13 cellular contexts compared by ENCODE assay signal in genomic region chr7:99331002-99331401, GRCh38. TPM values are rescaled to one million over a fixed set of nuclear protein-coding genes. Genes with fewer than 3 reads are reported as not detected.
DNase-seq lines count a peak whose midpoint lies in the region; ATAC-seq and TF ChIP-seq lines count a peak whose summit lies in the region.
"Had no signal": no experiment of that assay in that cellular context is flagged by ENCODE, and none has a peak within 500 bp of the region (broad histone marks: within the 10 kb centered on the region; RNA-seq: fewer than 3 reads in every experiment).

No MANE protein-coding gene starts in this region.

- peak overlapping the region; percentile 26 for H3K9ac ChIP-seq in mammary epithelial cell (ENCODE audit: insufficient read depth, low read length)

- no TSS peak for BruUV-seq in mammary epithelial cell (replicated peaks; lab: Mats Ljungman, UMichigan)

- H3K4me1 Mint-ChIP-seq in GM23338 = peaks cover 6% of the 10 kb centered on the region

- no peaks in the 10 kb centered on the region for H3K9me3 ChIP-seq in mammary epithelial cell (replicated peaks; ENCODE audit: insufficient read depth, low read length)
- no peaks in the 10 kb centered on the region for H3K9me3 ChIP-seq in psoas muscle

- peak overlapping the region; percentile 74 for H3K27ac ChIP-seq in mammary epithelial cell (ENCODE audit: insufficient read depth, low read depth, low read length)
- peak overlapping the region; percentile 39 for H3K27ac ChIP-seq in psoas muscle
- H3K27ac ChIP-seq in GM23338 (ENCODE audit: low read depth) = no peak overlapping the region

- H4K20me1 ChIP-seq in mammary epithelial cell (ENCODE audit: insufficient read depth, low read length) = no peaks in the 10 kb centered on the region
- H4K20me1 ChIP-seq in GM23338 (replicated peaks; ENCODE audit: insufficient read depth) = peaks cover 29% of the 10 kb centered on the region

- H3K27ac Mint-ChIP-seq in GM23338 = no peak overlapping the region

- intact Hi-C loops in mammary epithelial cell (cut with micrococcal nuclease) (no loop called here), psoas muscle (cut with DNase I) (no loop called here)

- 63% methylated on average over 2 of the region's 2 CpGs for WGBS in mammary epithelial cell (ENCODE audit: low coverage, missing lambda C conversion rate)
- 91 to 97% (median 97%) methylated on average over 2 of the region's 2 CpGs for WGBS in psoas muscle, 3 donors

- in situ Hi-C loops in mammary epithelial cell (cut with MboI; ENCODE audit: low sequenced_read_pairs in 2 of 2) = no loop called here

- H3K9me2 ChIP-seq in GM23338 (ENCODE audit: insufficient read depth) = no peaks in the 10 kb centered on the region

- H3K4me3 ChIP-seq in mammary epithelial cell (replicated peaks in 1 of 3; ENCODE audit: insufficient read depth in 1 of 3, low read depth in 2 of 3, low read length in 3 of 3) = no peak overlapping the region
- H3K4me3 ChIP-seq in psoas muscle = no peak overlapping the region
- no peak overlapping the region for H3K4me3 ChIP-seq in GM23338

- no peak overlapping the region for H2AFZ ChIP-seq in mammary epithelial cell (ENCODE audit: low read depth, low read length)
- no peak overlapping the region for H2AFZ ChIP-seq in GM23338

- H3K27me3 Mint-ChIP-seq in GM23338 (ENCODE audit: insufficient read depth, low read depth, poor library complexity) = peaks cover 6% of the 10 kb centered on the region
- H3K27me3 Mint-ChIP-seq: memory B cell had no signal

- no peak overlapping the region for H3K4me3 Mint-ChIP-seq in GM23338
- H3K4me3 Mint-ChIP-seq: memory B cell had no signal

- 0 out of 2 replicates have a peak, but pooled peaks cover 3% of the 10 kb centered on the region for H3F3A ChIP-seq in GM23338 (replicated peaks; ENCODE audit: low read depth)

- no peak for TF ChIP-seq CTCF in mammary epithelial cell (conservative IDR thresholded peaks at IDR 0.05 in 1 of 2, IDR thresholded peaks at IDR 0.05 in 1 of 2; ENCODE audit: extremely low read depth in 1 of 2, insufficient read depth in 1 of 2, low read depth in 1 of 2, low read length in 2 of 2)
- no peak for TF ChIP-seq CTCF in psoas muscle (IDR thresholded peaks at IDR 0.05)
- no peak for TF ChIP-seq CTCF in GM23338 (conservative IDR thresholded peaks at IDR 0.05; ENCODE audit: low read depth in 2 of 2)

- H3K4me1 ChIP-seq in mammary epithelial cell (ENCODE audit: insufficient read depth, low read length) (peaks cover 37% of the 10 kb centered on the region), psoas muscle (peaks cover 29% of the 10 kb centered on the region), GM23338 (ENCODE audit: insufficient read depth) (peaks cover 6% of the 10 kb centered on the region)

- CTCF ChIA-PET in mammary epithelial cell (lab: Charles Lee; ENCODE audit: low non-redundant PET) = no interaction called here

- no peaks in the 10 kb centered on the region for H3K9me3 Mint-ChIP-seq in GM23338
- H3K9me3 Mint-ChIP-seq: brain, memory B cell had no signal

- H3K27me3 ChIP-seq in mammary epithelial cell (ENCODE audit: insufficient read depth, low read length) (no peaks in the 10 kb centered on the region), psoas muscle (ENCODE audit: insufficient read depth in 3 of 3, low read length in 2 of 3) (no peaks in the 10 kb centered on the region), GM23338 (ENCODE audit: insufficient read depth) (no peaks in the 10 kb centered on the region)

- H3K36me3 ChIP-seq in mammary epithelial cell (ENCODE audit: insufficient read depth, low read length) = peaks cover 11% of the 10 kb centered on the region
- peaks cover 0 to 32% of the 10 kb centered on the region in 2 donors for H3K36me3 ChIP-seq in psoas muscle (ENCODE audit: insufficient read depth in 1 of 2, low read depth in 1 of 2)
- no peaks in the 10 kb centered on the region; the same call in 1 of the 2 replicates for H3K36me3 ChIP-seq in GM23338 (ENCODE audit: insufficient read depth)

- dilution Hi-C loops in mammary epithelial cell (cut with HindIII; ENCODE audit: low sequenced_read_pairs) = no loop called here

- peak overlapping the region; percentile 43 for H3K4me2 ChIP-seq in mammary epithelial cell (ENCODE audit: insufficient read depth, low read depth, low read length)
- H3K4me2 ChIP-seq in GM23338 = no peak overlapping the region

- H3K79me2 ChIP-seq in mammary epithelial cell (ENCODE audit: insufficient read depth, low read length) (peaks cover 92% of the 10 kb centered on the region), GM23338 (replicated peaks; ENCODE audit: insufficient read depth) (peaks cover 72% of the 10 kb centered on the region)

- H3K36me3 Mint-ChIP-seq in GM23338 (ENCODE audit: low read depth) = peaks cover 17% of the 10 kb centered on the region

- ATAC-seq in activated CD4-positive, CD25-positive, alpha-beta regulatory T cell treated with anti-CD3 and anti-CD28 coated beads, Interleukin-2, amount 50 U/mL, for 24 hours = peak; percentile 27 to 41
- ATAC-seq in psoas muscle (peak; percentile 40 to 63 (median 48)), GM19463 (IDR thresholded peaks at IDR 0.05; ENCODE audit: unreplicated experiment) (no peak), GM23338 (no peak)

- no peak for DNase-seq in activated CD4-positive, CD25-positive, alpha-beta regulatory T cell (lab: John Stamatoyannopoulos, UW)
- peak; percentile 22 for DNase-seq in M059J (ENCODE audit: low read depth)
- DNase-seq in mammary epithelial cell = peak; percentile 40
- no peak for DNase-seq in psoas muscle
- DNase-seq in DMS153 (lab: John Stamatoyannopoulos, UW) = no peak
- no peak for DNase-seq in GM23338 (ENCODE audit: low spot score)
- DNase-seq: 8988T, NCI-H1105 treated with DMSO at 0.1 percent for 48 hours had no signal

TF ChIP-seq in GM23338, 12 proteins besides CTCF, POLR2A, EP300 and RAD21 (continues in another document):
- TF ChIP-seq ZNF114 (CRISPR knock-in tag; IDR thresholded peaks at IDR 0.05) (no peak), EZH2phosphoT487 (IDR thresholded peaks at IDR 0.05; ENCODE audit: unreplicated experiment) (no peak), ZNF331 (CRISPR knock-in tag; IDR thresholded peaks at IDR 0.05; ENCODE audit: low read depth) (no peak), JUNB (IDR thresholded peaks at IDR 0.05; ENCODE audit: unreplicated experiment) (no peak), POLR2AphosphoS5 (IDR thresholded peaks at IDR 0.05; ENCODE audit: low read depth) (no peak)
- TF ChIP-seq, protein P1, sequence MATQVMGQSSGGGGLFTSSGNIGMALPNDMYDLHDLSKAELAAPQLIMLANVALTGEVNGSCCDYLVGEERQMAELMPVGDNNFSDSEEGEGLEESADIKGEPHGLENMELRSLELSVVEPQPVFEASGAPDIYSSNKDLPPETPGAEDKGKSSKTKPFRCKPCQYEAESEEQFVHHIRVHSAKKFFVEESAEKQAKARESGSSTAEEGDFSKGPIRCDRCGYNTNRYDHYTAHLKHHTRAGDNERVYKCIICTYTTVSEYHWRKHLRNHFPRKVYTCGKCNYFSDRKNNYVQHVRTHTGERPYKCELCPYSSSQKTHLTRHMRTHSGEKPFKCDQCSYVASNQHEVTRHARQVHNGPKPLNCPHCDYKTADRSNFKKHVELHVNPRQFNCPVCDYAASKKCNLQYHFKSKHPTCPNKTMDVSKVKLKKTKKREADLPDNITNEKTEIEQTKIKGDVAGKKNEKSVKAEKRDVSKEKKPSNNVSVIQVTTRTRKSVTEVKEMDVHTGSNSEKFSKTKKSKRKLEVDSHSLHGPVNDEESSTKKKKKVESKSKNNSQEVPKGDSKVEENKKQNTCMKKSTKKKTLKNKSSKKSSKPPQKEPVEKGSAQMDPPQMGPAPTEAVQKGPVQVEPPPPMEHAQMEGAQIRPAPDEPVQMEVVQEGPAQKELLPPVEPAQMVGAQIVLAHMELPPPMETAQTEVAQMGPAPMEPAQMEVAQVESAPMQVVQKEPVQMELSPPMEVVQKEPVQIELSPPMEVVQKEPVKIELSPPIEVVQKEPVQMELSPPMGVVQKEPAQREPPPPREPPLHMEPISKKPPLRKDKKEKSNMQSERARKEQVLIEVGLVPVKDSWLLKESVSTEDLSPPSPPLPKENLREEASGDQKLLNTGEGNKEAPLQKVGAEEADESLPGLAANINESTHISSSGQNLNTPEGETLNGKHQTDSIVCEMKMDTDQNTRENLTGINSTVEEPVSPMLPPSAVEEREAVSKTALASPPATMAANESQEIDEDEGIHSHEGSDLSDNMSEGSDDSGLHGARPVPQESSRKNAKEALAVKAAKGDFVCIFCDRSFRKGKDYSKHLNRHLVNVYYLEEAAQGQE (IDR thresholded peaks at IDR 0.05; ENCODE audit: unreplicated experiment) = no peak
- TF ChIP-seq, protein P2, sequence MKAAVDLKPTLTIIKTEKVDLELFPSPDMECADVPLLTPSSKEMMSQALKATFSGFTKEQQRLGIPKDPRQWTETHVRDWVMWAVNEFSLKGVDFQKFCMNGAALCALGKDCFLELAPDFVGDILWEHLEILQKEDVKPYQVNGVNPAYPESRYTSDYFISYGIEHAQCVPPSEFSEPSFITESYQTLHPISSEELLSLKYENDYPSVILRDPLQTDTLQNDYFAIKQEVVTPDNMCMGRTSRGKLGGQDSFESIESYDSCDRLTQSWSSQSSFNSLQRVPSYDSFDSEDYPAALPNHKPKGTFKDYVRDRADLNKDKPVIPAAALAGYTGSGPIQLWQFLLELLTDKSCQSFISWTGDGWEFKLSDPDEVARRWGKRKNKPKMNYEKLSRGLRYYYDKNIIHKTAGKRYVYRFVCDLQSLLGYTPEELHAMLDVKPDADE (IDR thresholded peaks at IDR 0.05) = no peak

RNA-seq across cellular contexts. Expression of gene ARPC1A, which starts 5.3 kb away (rescaled TPM):
- total RNA-seq in M059J (2014; rRNA removed; shearing (Covaris generic)) = 252 and 349 TPM in 2 replicates
- total RNA-seq in mammary epithelial cell (100 to 1,000 TPM; 177 to 218 TPM), psoas muscle (10 to 100 TPM; 41.6 to 53.5 (median 47.6) TPM)
- polyA plus RNA-seq in mammary epithelial cell (249 TPM), psoas muscle (100 to 1,000 TPM in 1 of 3 donors, 10 to 100 TPM in 2; 38.1 to 114 (median 71.2) TPM), GM23338 (2016; fragmentation: Nextera tagmentation; extraction: Ambion mirVana) (210 and 246 TPM in 2 replicates)
- polyA minus RNA-seq in mammary epithelial cell = 373 TPM
- total RNA-seq in GM23338 (2014; rRNA removed; shearing (Covaris generic)) = 108 and 168 TPM in 2 replicates

RNA-seq across cellular contexts. Expression of gene ARPC1B, which starts 43.5 kb away (rescaled TPM):
- total RNA-seq in M059J (2014; rRNA removed; shearing (Covaris generic)) = 566 and 713 TPM in 2 replicates
- total RNA-seq in mammary epithelial cell = 100 to 1,000 TPM; 196 to 228 TPM
- 547 TPM for polyA plus RNA-seq in mammary epithelial cell
- 215 TPM for polyA minus RNA-seq in mammary epithelial cell
- 10 to 100 TPM; 12.9 to 19.1 (median 15.7) TPM for total RNA-seq in psoas muscle
- 10 to 100 TPM; 20.0 to 61.5 (median 25.9) TPM for polyA plus RNA-seq in psoas muscle
- 93.2 and 132 TPM in 2 replicates for total RNA-seq in GM23338 (2014; rRNA removed; shearing (Covaris generic))
- 89.7 and 101 TPM in 2 replicates for polyA plus RNA-seq in GM23338 (2016; fragmentation: Nextera tagmentation; extraction: Ambion mirVana)

RNA-seq across cellular contexts. Expression of gene MYH16, which starts 58.4 kb away (rescaled TPM):
- 0.05 and 0.34 TPM in 2 replicates for total RNA-seq in M059J (2014; rRNA removed; shearing (Covaris generic))
- total RNA-seq in mammary epithelial cell = 1 to 10 TPM in 1 of 2 donors, under 1 TPM in 1; under 0.01 to 3.4 TPM
- polyA plus RNA-seq in mammary epithelial cell = 3.7 TPM
- not detected for polyA minus RNA-seq in mammary epithelial cell
- not detected for total RNA-seq in psoas muscle
- polyA plus RNA-seq in psoas muscle = not detected
- total RNA-seq in GM23338 (2014; rRNA removed; shearing (Covaris generic)) = not detected in 2 replicates
- not detected in 2 replicates for polyA plus RNA-seq in GM23338 (2016; fragmentation: Nextera tagmentation; extraction: Ambion mirVana)
- total RNA-seq: frontal cortex had no signal

Comparison
In these comparisons a context has a peak if more than half of its experiments do, and no peak if none do; other contexts are left out.
1. ATAC-seq: peak in activated CD4-positive, CD25-positive, alpha-beta regulatory T cell treated with anti-CD3 and anti-CD28 coated beads, Interleukin-2, amount 50 U/mL, for 24 hours (2 of 2) and psoas muscle (4 of 4); none in GM19463 (single experiment) and GM23338 (single experiment).
2. DNase-seq: peak in M059J (single experiment) and mammary epithelial cell (single experiment); none in activated CD4-positive, CD25-positive, alpha-beta regulatory T cell (0 of 4), psoas muscle (0 of 2), DMS153 (single experiment) and GM23338 (single experiment).